Comparison of ENCODE assay signal across 8 cellular contexts in the genomic region with DNA sequence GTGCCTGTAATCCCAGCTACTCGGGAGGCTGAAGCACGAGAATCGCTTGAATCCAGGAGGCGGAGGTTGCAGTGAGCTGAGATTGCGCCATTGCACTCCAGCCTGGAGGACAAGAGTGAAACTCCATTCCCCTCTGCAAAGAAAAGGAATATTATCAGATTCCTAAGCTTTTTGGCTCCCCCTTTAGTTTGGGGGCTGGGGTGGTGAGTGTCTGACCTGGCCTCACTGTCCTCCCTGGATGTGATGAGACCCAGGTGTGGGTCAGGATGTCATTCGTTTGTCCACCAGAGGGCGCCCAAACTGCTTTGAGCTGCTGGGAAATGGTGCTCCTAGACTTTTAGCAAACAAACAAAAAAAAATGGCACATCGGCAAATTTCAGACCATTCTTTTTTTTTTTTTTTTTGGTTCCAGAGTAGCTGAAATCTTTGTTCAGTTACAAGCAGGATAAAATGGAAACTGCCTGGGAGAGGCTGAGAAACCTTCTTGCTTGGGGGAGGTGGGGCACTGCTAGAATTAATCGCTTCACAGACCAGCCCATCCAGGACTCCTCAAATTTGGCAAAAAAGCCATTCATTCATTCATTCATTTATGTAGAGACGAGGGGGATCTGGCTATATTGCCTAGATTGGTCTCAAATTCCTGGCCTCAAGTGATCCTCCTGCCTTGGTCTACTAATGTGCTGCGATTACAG. TPM values are rescaled to one million over a fixed set of nuclear protein-coding genes. Genes with fewer than 3 reads are reported as not detected.
DNase-seq lines count a peak whose midpoint lies in the region; ATAC-seq, FAIRE-seq and TF ChIP-seq lines count a peak whose summit lies in the region.

No MANE protein-coding gene starts in this region.

- peaks cover 93% of the 10 kb centered on the region for H3K36me3 ChIP-seq in SJSA1
- peaks cover 0 to 81% of the 10 kb centered on the region in 2 donors for H3K36me3 ChIP-seq in gastroesophageal sphincter
- no peaks in the 10 kb centered on the region for H3K36me3 ChIP-seq in ovary
- H3K36me3 ChIP-seq in transverse colon: peaks cover 0 to 56% (median 25%) of the 10 kb centered on the region in 4 donors

- TF ChIP-seq POLR2A in gastroesophageal sphincter (IDR thresholded peaks at IDR 0.05): no peak
- no peak for TF ChIP-seq POLR2A in ovary (IDR thresholded peaks at IDR 0.05)
- TF ChIP-seq POLR2A in transverse colon (IDR thresholded peaks at IDR 0.05): no peak

- peak; percentile 60 for DNase-seq in COR-L47 (lab: John Stamatoyannopoulos, UW)
- peak; percentile 78 for DNase-seq in HTR-8/SVneo (ENCODE audit: insufficient read length, low spot score)
- peak; percentile 77 to 80 for DNase-seq in SJSA1 (ENCODE audit: low read depth in 1 of 2, low spot score in 2 of 2)
- DNase-seq in activated effector memory CD4-positive, alpha-beta T cell treated with Interleukin-2 at 50 U/mL for 16 hours: peak; percentile 60
- DNase-seq in ovary: peak; percentile 86 to 91 (median 89)
- peak; percentile 86 for DNase-seq in transverse colon
- no peak for DNase-seq in 8988T

- peak; percentile 75 for ATAC-seq in gastroesophageal sphincter

- TF ChIP-seq CTCF in gastroesophageal sphincter (IDR thresholded peaks at IDR 0.05): peak in 3 of 4 experiments; percentile 73 to 86 (median 85)
- TF ChIP-seq CTCF in ovary (IDR thresholded peaks at IDR 0.05): peak; percentile 67 to 85 (median 79)
- peak; percentile 77 to 85 (median 78) for TF ChIP-seq CTCF in transverse colon (IDR thresholded peaks at IDR 0.05)

- H3K4me3 ChIP-seq in SJSA1 (no peak overlapping the region), gastroesophageal sphincter (no peak overlapping the region), ovary (no peak overlapping the region), transverse colon (no peak overlapping the region)

- no peaks in the 10 kb centered on the region for H3K9me3 ChIP-seq in SJSA1 (replicated peaks)
- H3K9me3 ChIP-seq in gastroesophageal sphincter: no peaks in the 10 kb centered on the region
- no peaks in the 10 kb centered on the region for H3K9me3 ChIP-seq in ovary
- H3K9me3 ChIP-seq in transverse colon: no peaks in the 10 kb centered on the region

- WGBS in gastroesophageal sphincter (ENCODE audit: low coverage in 1 of 2), 2 donors: 34 to 36% methylated on average over 5 to 6 of the region's 11 CpGs
- 46% methylated on average over 11 of the region's 11 CpGs for WGBS in ovary, 3 donors
- WGBS in transverse colon (ENCODE audit: low coverage in 1 of 2), 2 donors: 55 to 61% methylated on average over 7 to 11 of the region's 11 CpGs

- no peaks in the 10 kb centered on the region for H3K27me3 ChIP-seq in SJSA1 (replicated peaks)
- H3K27me3 ChIP-seq in gastroesophageal sphincter: no peaks in the 10 kb centered on the region
- H3K27me3 ChIP-seq in ovary: no peaks in the 10 kb centered on the region
- no peaks in the 10 kb centered on the region for H3K27me3 ChIP-seq in transverse colon

- in situ Hi-C loops in transverse colon (cut with MboI; ENCODE audit: low pct_ligation_motif_present in 1 of 4, low pct_unique_long_range_greater_than_20kb in 1 of 4, low sequenced_read_pairs in 3 of 4): loop anchor here in 2 of 4 donors (5.0 to 10.0 kb wide), 3 partner anchors 89 to 191 kb away; no protein-coding TSS in a partner anchor

- no peak for TF ChIP-seq EP300 in gastroesophageal sphincter (IDR thresholded peaks at IDR 0.05)
- no peak for TF ChIP-seq EP300 in ovary (IDR thresholded peaks at IDR 0.05)
- no peak for TF ChIP-seq EP300 in transverse colon (IDR thresholded peaks at IDR 0.05; ENCODE audit: low read depth)

- H3K4me1 ChIP-seq in SJSA1 (replicated peaks) (peaks cover 9% of the 10 kb centered on the region), gastroesophageal sphincter (peaks cover 0 to 24% (median 8%) of the 10 kb centered on the region in 3 donors), ovary (ENCODE audit: insufficient read depth) (peaks cover 3% of the 10 kb centered on the region), transverse colon (peaks cover 0 to 7% (median 5%) of the 10 kb centered on the region in 4 donors)

- intact Hi-C loops in ovary (cut with DNase I): loop anchor here in 1 of 4 donors (5.0 to 10.0 kb wide), 2 partner anchors 94 to 191 kb away; no protein-coding TSS in a partner anchor
- intact Hi-C loops in transverse colon (cut with DNase I; ENCODE audit: low total_unique reads): loop anchor here (5.0 kb wide), 1 partner anchor 89 kb away; no protein-coding TSS in a partner anchor

- H3K27ac ChIP-seq in SJSA1: no peak overlapping the region
- H3K27ac ChIP-seq in gastroesophageal sphincter: peak overlapping the region in 3 of 4 donors; percentile 42 to 67 (median 45)
- H3K27ac ChIP-seq in ovary: peak overlapping the region in 1 of 2 donors; percentile 22
- H3K27ac ChIP-seq in transverse colon: no peak overlapping the region

- FAIRE-seq in HTR-8/SVneo (lab: Jason Lieb, UNC): no peak

RNA-seq across cellular contexts. Expression of gene SPC24, which starts 29.4 kb away (rescaled TPM):
- 120 and 143 TPM in 2 replicates for total RNA-seq in SJSA1 (2014; rRNA removed; shearing (Covaris generic))
- 1 to 10 TPM; 4.2 to 6.8 (median 5.7) TPM for total RNA-seq in gastroesophageal sphincter
- 1 to 10 TPM in 4 of 7 donors, under 1 TPM in 2, not detected in 1; 0.93 to 2.7 (median 1.0) TPM for total RNA-seq in ovary
- polyA plus RNA-seq in ovary: under 1 TPM; 0.47 to 0.78 TPM
- 10 to 100 TPM in 1 of 4 donors, 1 to 10 TPM in 1, not detected in 2; 2.6 to 47.4 TPM for total RNA-seq in transverse colon

RNA-seq across cellular contexts. Expression of gene LDLR, which starts 36.9 kb away (rescaled TPM):
- 90.0 and 115 TPM in 2 replicates for total RNA-seq in SJSA1 (2014; rRNA removed; shearing (Covaris generic))
- total RNA-seq in gastroesophageal sphincter (10 to 100 TPM; 14.9 to 68.1 (median 32.6) TPM), ovary (100 to 1,000 TPM in 5 of 7 donors, 10 to 100 TPM in 2; 54.2 to 436 (median 141) TPM), transverse colon (100 to 1,000 TPM in 2 of 4 donors, 10 to 100 TPM in 2; 26.4 to 275 (median 109) TPM)
- 100 to 1,000 TPM in 1 of 2 donors, 10 to 100 TPM in 1; 31.1 to 205 TPM for polyA plus RNA-seq in ovary

Comparison
In these comparisons a context has a peak if more than half of its experiments do, and no peak if none do; other contexts are left out.
1. H3K27ac ChIP-seq: peak in gastroesophageal sphincter (3 of 4); none in SJSA1 (single experiment) and transverse colon (0 of 4).
2. Peak in every context shown above with its lines, with median percentiles within 50 percentile points of each other: CTCF ChIP-seq.